Comparison of ENCODE assay signal across 8 cellular contexts in the genomic region with DNA sequence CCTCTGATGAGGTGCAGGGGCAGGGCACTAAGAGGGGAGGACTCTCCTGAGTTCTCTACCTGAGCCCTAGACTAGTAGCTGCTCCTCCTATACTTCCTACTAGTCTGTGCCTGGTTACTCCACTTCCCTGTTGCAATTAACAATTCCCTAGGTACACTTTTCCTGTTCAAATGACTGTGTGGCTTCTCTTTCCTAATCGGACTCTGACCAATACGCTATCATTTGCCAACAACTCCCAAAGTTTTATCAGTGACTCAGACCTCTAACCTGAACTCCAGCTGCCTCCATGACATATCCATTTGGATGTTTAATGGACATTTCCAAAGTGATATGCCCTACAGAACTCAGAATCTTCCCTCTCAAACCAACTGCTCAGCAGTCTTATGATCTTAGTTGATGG. TPM values are rescaled to one million over a fixed set of nuclear protein-coding genes. Genes with fewer than 3 reads are reported as not detected.
DNase-seq lines count a peak whose midpoint lies in the region; ATAC-seq and TF ChIP-seq lines count a peak whose summit lies in the region.
"Not testable (repeated sequence)": the region's sequence is repeated elsewhere in the genome, so short reads cannot be mapped to it uniquely, and the experiment has no call there.

No MANE protein-coding gene starts in this region.

- not testable (repeated sequence) for H3K27me3 Mint-ChIP-seq in Caco-2 (ENCODE audit: insufficient read depth, unreplicated experiment); T-helper 2 cell treated with Interferon-gamma antibody and Interleukin-4, amounts not matched to agents 5 μg/mL and 100 μg/mL, for 36 hours (ENCODE audit: low read depth); activated T-helper 2 cell treated with anti-CD3 and anti-CD28 coated beads, Interferon-gamma antibody, Interleukin-2, Interleukin-4, amounts not matched to agents 10 μg/mL and 5 μg/mL and 100 μg/mL, durations not matched to agents 14 hours and 24 hours and 36 hours (ENCODE audit: low read depth); neural crest cell (ENCODE audit: low read depth)
- peaks cover 0 to 25% (median 0%) of the 10 kb centered on the region in 5 donors for H3K27me3 Mint-ChIP-seq in naive thymus-derived CD4-positive, alpha-beta T cell

- not testable (repeated sequence) for H3K4me2 ChIP-seq in hepatocyte

- not testable (repeated sequence) for H3K9ac ChIP-seq in liver (ENCODE audit: low read depth in 1 of 2, low read length in 2 of 2)

- ATAC-seq in naive thymus-derived CD4-positive, alpha-beta T cell = not testable (repeated sequence)

- not testable (repeated sequence) for BruUV-seq in Caco-2 (replicated peaks; lab: Mats Ljungman, UMichigan)

- H3K9me3 Mint-ChIP-seq in Caco-2 (ENCODE audit: unreplicated experiment); T-helper 2 cell treated with Interferon-gamma antibody and Interleukin-4, amounts not matched to agents 5 μg/mL and 100 μg/mL, for 36 hours; activated T-helper 2 cell treated with anti-CD3 and anti-CD28 coated beads, Interferon-gamma antibody, Interleukin-2, Interleukin-4, amounts not matched to agents 10 μg/mL and 5 μg/mL and 100 μg/mL, durations not matched to agents 14 hours and 24 hours and 36 hours; naive thymus-derived CD4-positive, alpha-beta T cell; neural crest cell: not testable (repeated sequence)

- intact Hi-C loops in Caco-2 (cut with micrococcal nuclease; ENCODE audit: unreplicated experiment); activated T-helper 2 cell treated with anti-CD3 and anti-CD28 coated beads, Interferon-gamma antibody, Interleukin-2, Interleukin-4, amounts not matched to agents 10 μg/mL and 5 μg/mL and 100 μg/mL, durations not matched to agents 14 hours and 24 hours and 36 hours (cut with micrococcal nuclease); naive thymus-derived CD4-positive, alpha-beta T cell (cut with micrococcal nuclease); stomach (cut with DNase I; ENCODE audit: low total_unique reads): not testable (repeated sequence)

- not testable (repeated sequence) for H3K79me2 ChIP-seq in hepatocyte

- not testable (repeated sequence) for H2AFZ ChIP-seq in hepatocyte

- CTCF ChIA-PET in Caco-2 (lab: Charles Lee); naive thymus-derived CD4-positive, alpha-beta T cell (lab: Charles Lee): not testable (repeated sequence)

- not testable (repeated sequence) for H3K27me3 ChIP-seq in Caco-2 (replicated peaks; ENCODE audit: control insufficient read depth, insufficient read depth, low read length); hepatocyte; liver (ENCODE audit: control insufficient read depth in 4 of 4, insufficient read depth in 4 of 4, low read length in 3 of 4); naive thymus-derived CD4-positive, alpha-beta T cell (ENCODE audit: control insufficient read depth in 2 of 2, insufficient read depth in 2 of 2, low read length in 2 of 2); stomach

- H3K4me3 Mint-ChIP-seq in Caco-2 (ENCODE audit: unreplicated experiment) (peak overlapping the region; percentile 49), neural crest cell (peak overlapping the region; percentile 75)
- peak overlapping the region; percentile 74 for H3K4me3 Mint-ChIP-seq in T-helper 2 cell treated with Interferon-gamma antibody and Interleukin-4, amounts not matched to agents 5 μg/mL and 100 μg/mL, for 36 hours
- peak overlapping the region; percentile 72 for H3K4me3 Mint-ChIP-seq in activated T-helper 2 cell treated with anti-CD3 and anti-CD28 coated beads, Interferon-gamma antibody, Interleukin-2, Interleukin-4, amounts not matched to agents 10 μg/mL and 5 μg/mL and 100 μg/mL, durations not matched to agents 14 hours and 24 hours and 36 hours (ENCODE audit: low read depth)
- H3K4me3 Mint-ChIP-seq in naive thymus-derived CD4-positive, alpha-beta T cell = peak overlapping the region in 6 of 10 donors; percentile 23 to 53 (median 50)

- peak in 1 of 2 experiments; percentile 7 for DNase-seq in Caco-2
- DNase-seq in T-helper 2 cell treated with Interferon-gamma antibody and Interleukin-4, amounts not matched to agents 5 μg/mL and 100 μg/mL, for 36 hours (ENCODE audit: low spot score); activated T-helper 2 cell treated with anti-CD3 and anti-CD28 coated beads, Interferon-gamma antibody, Interleukin-2, Interleukin-4, amounts not matched to agents 10 μg/mL and 5 μg/mL and 100 μg/mL, durations not matched to agents 14 hours and 24 hours and 36 hours (ENCODE audit: low spot score); hepatocyte (ENCODE audit: low spot score); naive thymus-derived CD4-positive, alpha-beta T cell; neural crest cell (ENCODE audit: low read depth, low spot score); stomach: not testable (repeated sequence)

- not testable (repeated sequence) for H3K9me2 ChIP-seq in hepatocyte (replicated peaks; ENCODE audit: insufficient read depth)

- H3K36me3 ChIP-seq in Caco-2 (ENCODE audit: control insufficient read depth, insufficient read depth, low read length); hepatocyte (replicated peaks; ENCODE audit: insufficient read depth, low read depth); liver (ENCODE audit: control insufficient read depth in 4 of 4, insufficient read depth in 3 of 4, low read depth in 1 of 4, low read length in 3 of 4); naive thymus-derived CD4-positive, alpha-beta T cell (ENCODE audit: control insufficient read depth in 2 of 3, insufficient read depth in 3 of 3, low read length in 3 of 3); stomach: not testable (repeated sequence)

- not testable (repeated sequence) for TF ChIP-seq EP300 in stomach (IDR thresholded peaks at IDR 0.05)

- 67% methylated on average over 2 of the region's 2 CpGs for WGBS in hepatocyte (ENCODE audit: low lambda C conversion rate, missing lambda C conversion rate)
- 31% methylated on average over 2 of the region's 2 CpGs for WGBS in liver
- 39 to 63% (median 53%) methylated on average over 2 of the region's 2 CpGs for WGBS in stomach, 5 donors

- not testable (repeated sequence) for H4K20me1 ChIP-seq in hepatocyte (ENCODE audit: insufficient read depth, poor library complexity, severe bottlenecking)

- H3K4me1 Mint-ChIP-seq in Caco-2 (ENCODE audit: low read depth, unreplicated experiment) = peaks cover 35% of the 10 kb centered on the region
- peaks cover 46% of the 10 kb centered on the region for H3K4me1 Mint-ChIP-seq in T-helper 2 cell treated with Interferon-gamma antibody and Interleukin-4, amounts not matched to agents 5 μg/mL and 100 μg/mL, for 36 hours (ENCODE audit: low read depth)
- H3K4me1 Mint-ChIP-seq in activated T-helper 2 cell treated with anti-CD3 and anti-CD28 coated beads, Interferon-gamma antibody, Interleukin-2, Interleukin-4, amounts not matched to agents 10 μg/mL and 5 μg/mL and 100 μg/mL, durations not matched to agents 14 hours and 24 hours and 36 hours (ENCODE audit: low read depth) = peaks cover 44% of the 10 kb centered on the region
- H3K4me1 Mint-ChIP-seq in naive thymus-derived CD4-positive, alpha-beta T cell = peaks cover 0 to 13% (median 5%) of the 10 kb centered on the region in 7 donors
- not testable (repeated sequence) for H3K4me1 Mint-ChIP-seq in neural crest cell

- TF ChIP-seq RAD21 in liver (IDR thresholded peaks at IDR 0.05) = not testable (repeated sequence)

- POLR2A ChIA-PET in Caco-2 (lab: Charles Lee); naive thymus-derived CD4-positive, alpha-beta T cell (lab: Charles Lee): not testable (repeated sequence)

- H3K9me3 ChIP-seq in Caco-2; hepatocyte (ENCODE audit: low read depth); liver (ENCODE audit: control insufficient read depth in 4 of 4, low read length in 3 of 4); naive thymus-derived CD4-positive, alpha-beta T cell (ENCODE audit: control insufficient read depth in 2 of 3, low read length in 3 of 3); stomach: not testable (repeated sequence)

- peaks cover 11% of the 10 kb centered on the region for H3K36me3 Mint-ChIP-seq in Caco-2 (ENCODE audit: insufficient read depth, unreplicated experiment)
- not testable (repeated sequence) for H3K36me3 Mint-ChIP-seq in T-helper 2 cell treated with Interferon-gamma antibody and Interleukin-4, amounts not matched to agents 5 μg/mL and 100 μg/mL, for 36 hours (ENCODE audit: low read depth); activated T-helper 2 cell treated with anti-CD3 and anti-CD28 coated beads, Interferon-gamma antibody, Interleukin-2, Interleukin-4, amounts not matched to agents 10 μg/mL and 5 μg/mL and 100 μg/mL, durations not matched to agents 14 hours and 24 hours and 36 hours (ENCODE audit: low read depth); naive thymus-derived CD4-positive, alpha-beta T cell; neural crest cell (ENCODE audit: low read depth)

- H3K4me1 ChIP-seq in Caco-2 = peaks cover 11% of the 10 kb centered on the region
- H3K4me1 ChIP-seq in hepatocyte (ENCODE audit: insufficient read depth); liver (ENCODE audit: control insufficient read depth in 4 of 4, insufficient read depth in 4 of 4, low read length in 3 of 4); naive thymus-derived CD4-positive, alpha-beta T cell (ENCODE audit: control insufficient read depth in 2 of 2, insufficient read depth in 2 of 2, low read length in 2 of 2); stomach: not testable (repeated sequence)

- peak overlapping the region; percentile 23 for H3K27ac Mint-ChIP-seq in Caco-2 (ENCODE audit: unreplicated experiment)
- peak overlapping the region; percentile 2 for H3K27ac Mint-ChIP-seq in T-helper 2 cell treated with Interferon-gamma antibody and Interleukin-4, amounts not matched to agents 5 μg/mL and 100 μg/mL, for 36 hours
- peak overlapping the region; percentile 84 for H3K27ac Mint-ChIP-seq in activated T-helper 2 cell treated with anti-CD3 and anti-CD28 coated beads, Interferon-gamma antibody, Interleukin-2, Interleukin-4, amounts not matched to agents 10 μg/mL and 5 μg/mL and 100 μg/mL, durations not matched to agents 14 hours and 24 hours and 36 hours
- peak overlapping the region in 1 of 9 donors; percentile 14 for H3K27ac Mint-ChIP-seq in naive thymus-derived CD4-positive, alpha-beta T cell
- not testable (repeated sequence) for H3K27ac Mint-ChIP-seq in neural crest cell (ENCODE audit: unreplicated experiment)

- not testable (repeated sequence) for TF ChIP-seq CTCF in Caco-2 (IDR thresholded peaks at IDR 0.05; ENCODE audit: insufficient read depth in 1 of 2, low read depth in 1 of 2, low read length in 1 of 2, severe bottlenecking in 1 of 2, unreplicated experiment in 1 of 2); hepatocyte (IDR thresholded peaks at IDR 0.05; ENCODE audit: poor library complexity); liver (IDR thresholded peaks at IDR 0.05; ENCODE audit: low read depth, low read length, missing input control); neural crest cell (conservative IDR thresholded peaks at IDR 0.05); stomach (IDR thresholded peaks at IDR 0.05)

- H3K4me3 ChIP-seq in Caco-2 (ENCODE audit: low read depth, low read length); hepatocyte; liver (ENCODE audit: low read depth in 1 of 3, low read length in 3 of 3); naive thymus-derived CD4-positive, alpha-beta T cell (ENCODE audit: low read length); stomach: not testable (repeated sequence)

- peak overlapping the region; percentile 81 for H3K27ac ChIP-seq in hepatocyte
- H3K27ac ChIP-seq in liver (ENCODE audit: low read depth in 1 of 2, low read length in 2 of 2) = peak overlapping the region; percentile 54 to 74
- not testable (repeated sequence) for H3K27ac ChIP-seq in naive thymus-derived CD4-positive, alpha-beta T cell (ENCODE audit: low read depth, low read length)
- peak overlapping the region in 3 of 5 donors; percentile 38 to 68 (median 56) for H3K27ac ChIP-seq in stomach

- not testable (repeated sequence) for TF ChIP-seq POLR2A in stomach (IDR thresholded peaks at IDR 0.05)

RNA-seq across cellular contexts. Expression of a gene that starts 31.9 kb away (rescaled TPM):
- total RNA-seq in Caco-2 (2022) (20.7 and 26.1 TPM in 2 replicates), hepatocyte (8.4 and 9.4 TPM in 2 replicates), liver (10 to 100 TPM in 1 of 2 donors, 1 to 10 TPM in 1; 1.0 to 10.8 TPM), neural crest cell (12.2 and 12.8 TPM in 2 replicates), stomach (10 to 100 TPM in 4 of 5 donors, 1 to 10 TPM in 1; 1.4 to 40.3 (median 10.6) TPM)
- total RNA-seq in activated T-helper 2 cell treated with anti-CD3 and anti-CD28 coated beads, Interferon-gamma antibody, Interleukin-2, Interleukin-4, amounts not matched to agents 10 μg/mL and 5 μg/mL and 100 μg/mL, durations not matched to agents 14 hours and 24 hours and 36 hours = 32.1 and 33.9 TPM in 2 replicates
- polyA plus RNA-seq in hepatocyte (6.9 and 7.2 TPM in 2 replicates), liver (1 to 10 TPM; 3.2 to 3.3 TPM), stomach (10 to 100 TPM in 1 of 3 donors, 1 to 10 TPM in 2; 3.1 to 10.8 (median 3.4) TPM)
- 10 to 100 TPM in 4 of 5 experiments, 1 to 10 TPM in 1; 9.7 to 20.4 (median 15.6) TPM for total RNA-seq in naive thymus-derived CD4-positive, alpha-beta T cell
- polyA plus RNA-seq in naive thymus-derived CD4-positive, alpha-beta T cell = under 1 TPM; 0.19 to 0.91 TPM
